Comparison of ENCODE assay signal across 1 cellular context in the genomic region with DNA sequence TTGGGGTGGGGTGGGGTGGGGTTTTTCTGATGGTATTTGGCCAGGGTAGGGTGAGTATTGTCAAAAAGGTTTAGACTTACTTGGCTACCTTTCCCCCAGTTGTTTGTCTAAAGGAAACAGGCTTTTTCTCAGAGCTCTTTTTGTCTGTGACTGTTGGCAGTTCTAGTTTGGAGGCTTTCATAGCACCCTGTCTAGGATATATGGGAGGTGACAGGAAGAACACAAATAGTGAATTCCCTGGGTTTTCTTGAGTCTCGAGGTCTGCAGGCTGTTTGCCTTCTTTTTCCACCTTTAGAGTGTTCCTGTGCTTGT.
TF ChIP-seq lines count a peak whose summit lies in the region.

No MANE protein-coding gene starts in this region.

TF ChIP-seq in endothelial cell of umbilical vein, 7 proteins besides CTCF, POLR2A, EP300 and RAD21:
- TF ChIP-seq EZH2 (IDR thresholded peaks at IDR 0.05; ENCODE audit: borderline replicate concordance, low read depth, low read length, severe bottlenecking), result no peak
- TF ChIP-seq, protein P1, sequence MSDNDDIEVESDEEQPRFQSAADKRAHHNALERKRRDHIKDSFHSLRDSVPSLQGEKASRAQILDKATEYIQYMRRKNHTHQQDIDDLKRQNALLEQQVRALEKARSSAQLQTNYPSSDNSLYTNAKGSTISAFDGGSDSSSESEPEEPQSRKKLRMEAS (IDR thresholded peaks at IDR 0.05; ENCODE audit: insufficient read depth, insufficient read length), result no peak
- TF ChIP-seq FOS (IDR thresholded peaks at IDR 0.05; ENCODE audit: borderline replicate concordance, insufficient read depth, low read length), result no peak
- no peak for TF ChIP-seq GATA2 (IDR thresholded peaks at IDR 0.05; ENCODE audit: insufficient read depth, insufficient read length, low read depth, low read length)
- TF ChIP-seq POLR2AphosphoS5 (IDR thresholded peaks at IDR 0.05; ENCODE audit: insufficient read depth, low read depth, low read length), result no peak
- TF ChIP-seq MYC (IDR thresholded peaks at IDR 0.05; ENCODE audit: low read depth, low read length), result no peak
- TF ChIP-seq JUN (IDR thresholded peaks at IDR 0.05; ENCODE audit: borderline replicate concordance, insufficient read depth, insufficient read length, low read depth), result no peak
TF ChIP-seq in endothelial cell of umbilical vein: peak in this region for 0.
